ENCODE assay signal across 8 cellular contexts in the genomic region with DNA sequence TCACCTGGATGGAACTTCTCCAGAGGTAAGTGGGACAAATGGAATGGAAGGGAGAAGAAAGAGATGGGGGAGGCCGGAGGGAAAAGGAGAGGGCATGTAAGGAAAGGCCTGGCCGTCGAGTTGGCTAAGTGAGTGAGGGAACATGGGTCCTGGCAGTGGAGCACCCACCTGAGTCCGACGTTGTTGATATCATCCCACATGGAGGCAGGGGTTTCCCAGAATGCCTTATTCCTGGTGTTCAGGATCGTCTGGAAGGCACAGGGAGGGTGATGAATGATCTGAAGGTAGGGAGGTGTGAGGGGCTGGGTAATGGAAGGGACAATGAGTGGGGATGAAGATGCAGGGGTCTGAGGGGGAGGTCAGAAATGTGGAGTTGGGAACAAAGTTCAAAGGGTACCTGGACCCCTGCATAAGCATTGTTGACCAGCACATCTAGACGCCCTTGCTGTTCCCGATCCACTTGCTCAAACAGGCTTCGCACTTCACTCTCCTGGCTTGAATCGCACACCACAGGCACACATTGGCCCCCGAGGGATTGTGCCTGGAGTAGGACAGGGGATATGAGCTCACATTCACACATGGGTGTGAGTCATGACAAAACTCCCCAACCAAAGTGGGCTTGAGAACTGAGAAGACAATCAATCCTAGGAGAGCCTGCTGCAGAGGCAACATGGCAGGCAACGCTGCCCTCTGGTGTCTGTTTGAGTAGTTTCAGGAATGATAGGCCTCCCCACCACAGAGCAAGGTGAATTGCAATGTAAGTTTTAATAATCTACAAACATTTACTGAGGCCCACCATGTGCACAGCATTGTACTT. TPM values are rescaled to one million over a fixed set of nuclear protein-coding genes. Genes with fewer than 3 reads are reported as not detected.
DNase-seq lines count a peak whose midpoint lies in the region; ATAC-seq lines count a peak whose summit lies in the region.

No MANE protein-coding gene starts in this region.

- H3K4me1 ChIP-seq in ACC112 (ENCODE audit: control insufficient read depth, insufficient read depth, low read length, unreplicated experiment): peaks cover 25% of the 10 kb centered on the region

- H3K4me1 Mint-ChIP-seq in activated CD4-positive, alpha-beta T cell treated with anti-CD3 and anti-CD28 coated beads, Interleukin-2, amount 10 ng/mL, durations not matched to agents 7 days and 5 days: peaks cover 45% of the 10 kb centered on the region

- no peaks in the 10 kb centered on the region for H3K27me3 Mint-ChIP-seq in activated CD4-positive, alpha-beta T cell treated with anti-CD3 and anti-CD28 coated beads, Interleukin-2, amount 10 ng/mL, durations not matched to agents 7 days and 5 days

- peak; percentile 61 for ATAC-seq in GM18502 (IDR thresholded peaks at IDR 0.05; ENCODE audit: poor library complexity, unreplicated experiment)
- peak; percentile 50 for ATAC-seq in HG03135 (IDR thresholded peaks at IDR 0.05; ENCODE audit: unreplicated experiment)

- peaks cover 23% of the 10 kb centered on the region for H3K36me3 Mint-ChIP-seq in activated CD4-positive, alpha-beta T cell treated with anti-CD3 and anti-CD28 coated beads, Interleukin-2, amount 10 ng/mL, durations not matched to agents 7 days and 5 days (ENCODE audit: low read depth)

- H3K4me3 Mint-ChIP-seq in activated CD4-positive, alpha-beta T cell treated with anti-CD3 and anti-CD28 coated beads, Interleukin-2, amount 10 ng/mL, durations not matched to agents 7 days and 5 days: no peak overlapping the region

- POLR2A ChIA-PET in activated CD4-positive, alpha-beta T cell treated with anti-CD3 and anti-CD28 coated beads, Interleukin-2, amount 10 ng/mL, durations not matched to agents 7 days and 5 days (lab: Charles Lee): interaction anchor here (1.9 kb wide), 1 partner anchor 54 kb away, joined by 10 read pairs; a partner anchor contains a TSS

- DNase-seq in NCI-H226 (peak; percentile 67), dermis blood vessel endothelial cell (peak; percentile 97), medulla oblongata (ENCODE audit: extremely low spot score) (peak; percentile 82)
- peak; percentile 80 for DNase-seq in activated CD4-positive, alpha-beta T cell treated with anti-CD3 and anti-CD28 coated beads, Interleukin-2, amount 10 ng/mL, durations not matched to agents 7 days and 5 days
- DNase-seq in stimulated activated CD8-positive, alpha-beta memory T cell treated with anti-CD3 and anti-CD28 coated beads, Interleukin-2, amount 100 ng/mL, for 1 hour (ENCODE audit: low read depth in 2 of 2): peak; percentile 33 to 49

- H2AFZ ChIP-seq in ACC112 (ENCODE audit: low read length, unreplicated experiment): no peak overlapping the region

- H3K4me3 ChIP-seq in ACC112 (ENCODE audit: low read depth, low read length): no peak overlapping the region

- H3K27ac Mint-ChIP-seq in activated CD4-positive, alpha-beta T cell treated with anti-CD3 and anti-CD28 coated beads, Interleukin-2, amount 10 ng/mL, durations not matched to agents 7 days and 5 days: peak overlapping the region; percentile 84

- no peaks in the 10 kb centered on the region for H3K36me3 ChIP-seq in ACC112 (ENCODE audit: insufficient read depth, low read length)

- no peaks in the 10 kb centered on the region for H3K27me3 ChIP-seq in ACC112 (ENCODE audit: insufficient read depth, low read length)

- H3K79me2 ChIP-seq in ACC112 (ENCODE audit: control insufficient read depth, insufficient read depth, low read length, unreplicated experiment): peaks cover 19% of the 10 kb centered on the region

- CTCF ChIA-PET in activated CD4-positive, alpha-beta T cell treated with anti-CD3 and anti-CD28 coated beads, Interleukin-2, amount 10 ng/mL, durations not matched to agents 7 days and 5 days (lab: Charles Lee): interaction anchor here (0.7 to 8.7 kb wide), 28 partner anchors 10 to 140 kb away, joined by 3 to 111 read pairs (median 6); a partner anchor contains a TSS

- no peaks in the 10 kb centered on the region for H3K9me3 Mint-ChIP-seq in activated CD4-positive, alpha-beta T cell treated with anti-CD3 and anti-CD28 coated beads, Interleukin-2, amount 10 ng/mL, durations not matched to agents 7 days and 5 days

- H3K27ac ChIP-seq in ACC112 (ENCODE audit: low read depth, low read length): peak overlapping the region; percentile 32

RNA-seq across cellular contexts. Expression of a gene that starts 3.0 kb away (rescaled TPM):
- total RNA-seq in activated CD4-positive, alpha-beta T cell treated with anti-CD3 and anti-CD28 coated beads, Interleukin-2, amount 10 ng/mL, durations not matched to agents 7 days and 5 days: 10 to 100 TPM; 31.7 to 35.0 TPM
- 10.6 and 16.7 TPM in 2 replicates for total RNA-seq in dermis blood vessel endothelial cell

RNA-seq across cellular contexts. Expression of a gene that starts 3.1 kb away (rescaled TPM):
- 10 to 100 TPM; 30.8 to 35.2 TPM for total RNA-seq in activated CD4-positive, alpha-beta T cell treated with anti-CD3 and anti-CD28 coated beads, Interleukin-2, amount 10 ng/mL, durations not matched to agents 7 days and 5 days
- 30.1 and 33.5 TPM in 2 replicates for total RNA-seq in dermis blood vessel endothelial cell

RNA-seq across cellular contexts. Expression of a gene that starts 11.2 kb away (rescaled TPM):
- 10 to 100 TPM; 28.7 to 30.9 TPM for total RNA-seq in activated CD4-positive, alpha-beta T cell treated with anti-CD3 and anti-CD28 coated beads, Interleukin-2, amount 10 ng/mL, durations not matched to agents 7 days and 5 days
- 4.6 and 7.5 TPM in 2 replicates for total RNA-seq in dermis blood vessel endothelial cell

RNA-seq across cellular contexts. Expression of a gene that starts 13.4 kb away (rescaled TPM):
- 10 to 100 TPM; 18.6 to 21.7 TPM for total RNA-seq in activated CD4-positive, alpha-beta T cell treated with anti-CD3 and anti-CD28 coated beads, Interleukin-2, amount 10 ng/mL, durations not matched to agents 7 days and 5 days
- total RNA-seq in dermis blood vessel endothelial cell: 5.9 and 9.7 TPM in 2 replicates

RNA-seq across cellular contexts. Expression of a gene that starts 14.8 kb away (rescaled TPM):
- 10 to 100 TPM; 26.6 to 28.3 TPM for total RNA-seq in activated CD4-positive, alpha-beta T cell treated with anti-CD3 and anti-CD28 coated beads, Interleukin-2, amount 10 ng/mL, durations not matched to agents 7 days and 5 days
- 3.5 and 3.6 TPM in 2 replicates for total RNA-seq in dermis blood vessel endothelial cell

Comparison
In these comparisons a context has a peak if more than half of its experiments do, and no peak if none do; other contexts are left out.
1. DNase-seq: peak in every context shown above with its lines; median percentile 97 in dermis blood vessel endothelial cell; 82 in medulla oblongata; 80 in activated CD4-positive, alpha-beta T cell treated with anti-CD3 and anti-CD28 coated beads, Interleukin-2, amount 10 ng/mL, durations not matched to agents 7 days and 5 days; 67 in NCI-H226; 41 in stimulated activated CD8-positive, alpha-beta memory T cell treated with anti-CD3 and anti-CD28 coated beads, Interleukin-2, amount 100 ng/mL, for 1 hour.